In genomic region chr1:113972954-113973353, GRCh38 we compare ENCODE assay signal across 23 cellular contexts. TPM values are rescaled to one million over a fixed set of nuclear protein-coding genes. Genes with fewer than 3 reads are reported as not detected.
DNase-seq lines count a peak whose midpoint lies in the region; ATAC-seq lines count a peak whose summit lies in the region.
"Had no signal": no experiment of that assay in that cellular context is flagged by ENCODE, and none has a peak within 500 bp of the region (broad histone marks: within the 10 kb centered on the region; RNA-seq: fewer than 3 reads in every experiment).

No MANE protein-coding gene starts in this region.

- H3K4ac ChIP-seq in neuronal stem cell (ENCODE audit: low read length): no peak overlapping the region

- no peak overlapping the region for H2AK5ac ChIP-seq in neuronal stem cell (ENCODE audit: low read depth, low read length)

- no peak overlapping the region for H3K27ac ChIP-seq in neuronal stem cell (replicated peaks; ENCODE audit: low read length)

- ATAC-seq in activated naive CD8-positive, alpha-beta T cell treated with anti-CD3 and anti-CD28 coated beads, Interleukin-2, amount 50 U/mL, for 24 hours: no peak
- ATAC-seq in central memory CD8-positive, alpha-beta T cell (replicated peaks; ENCODE audit: extremely low read depth, poor library complexity, severe bottlenecking): no peak
- ATAC-seq: GM12878, GM23338, HepG2 had no signal

- no peak for DNase-seq in activated naive CD8-positive, alpha-beta T cell treated with anti-CD3 and anti-CD28 coated beads for 36 hours
- DNase-seq in activated naive CD8-positive, alpha-beta T cell treated with anti-CD3 and anti-CD28 coated beads, Interleukin-2, amount 50 U/mL, for 24 hours: no peak
- DNase-seq in central memory CD8-positive, alpha-beta T cell (ENCODE audit: low spot score in 2 of 2): no peak
- DNase-seq in neuronal stem cell (ENCODE audit: low spot score) (no peak), amygdala (lab: John Stamatoyannopoulos, UW) (no peak), NCI-H82 treated with DMSO at 0.1 percent for 48 hours (lab: John Stamatoyannopoulos, UW; ENCODE audit: unreplicated experiment) (no peak), NCI-H1417 treated with DMSO at 0.1 percent for 48 hours (lab: John Stamatoyannopoulos, UW) (no peak)
- DNase-seq: BE2C; CD8-positive, alpha-beta memory T cell; DMS53; EL; HCEC 1CT; KG1; MV-4-11; NCI-H1417; NCI-H187 treated with DMSO at 0.1 percent for 48 hours; NCI-H2227 treated with DMSO at 0.1 percent for 48 hours; NCI-H510A treated with DMSO at 0.1 percent for 48 hours; NCI-H82; SHP77 treated with DMSO at 0.1 percent for 48 hours had no signal

- peaks cover 46% of the 10 kb centered on the region for H3K4me1 Mint-ChIP-seq in activated naive CD8-positive, alpha-beta T cell treated with anti-CD3 and anti-CD28 coated beads for 36 hours
- peaks cover 35% of the 10 kb centered on the region for H3K4me1 Mint-ChIP-seq in activated naive CD8-positive, alpha-beta T cell treated with anti-CD3 and anti-CD28 coated beads, Interleukin-2, amount 50 U/mL, for 24 hours
- peaks cover 20% of the 10 kb centered on the region for H3K4me1 Mint-ChIP-seq in central memory CD8-positive, alpha-beta T cell

- no peak overlapping the region for H2BK5ac ChIP-seq in neuronal stem cell (ENCODE audit: low read length)

- H3K36me3 ChIP-seq in neuronal stem cell (replicated peaks in 1 of 2; ENCODE audit: control insufficient read depth in 2 of 2, insufficient read depth in 2 of 2, low read length in 2 of 2): peaks cover 24 to 72% of the 10 kb centered on the region in 2 donors

- H4K8ac ChIP-seq in neuronal stem cell (ENCODE audit: low read depth, low read length): no peak overlapping the region

- H4K91ac ChIP-seq in neuronal stem cell (ENCODE audit: low read depth, low read length, poor library complexity): peak overlapping the region; percentile 90

- H3K4me3 ChIP-seq in neuronal stem cell (ENCODE audit: low read length in 2 of 2): no peak overlapping the region
- H3K4me3 ChIP-seq: GM12878, GM23338 had no signal

- H3K79me1 ChIP-seq in neuronal stem cell (ENCODE audit: low read depth, low read length): no peaks in the 10 kb centered on the region

- no peak overlapping the region for H3K18ac ChIP-seq in neuronal stem cell (ENCODE audit: low read length)

- H2BK15ac ChIP-seq in neuronal stem cell (ENCODE audit: low read length): no peak overlapping the region

- H3K9me3 Mint-ChIP-seq in activated naive CD8-positive, alpha-beta T cell treated with anti-CD3 and anti-CD28 coated beads for 36 hours: no peaks in the 10 kb centered on the region
- no peaks in the 10 kb centered on the region for H3K9me3 Mint-ChIP-seq in activated naive CD8-positive, alpha-beta T cell treated with anti-CD3 and anti-CD28 coated beads, Interleukin-2, amount 50 U/mL, for 24 hours
- no peaks in the 10 kb centered on the region for H3K9me3 Mint-ChIP-seq in central memory CD8-positive, alpha-beta T cell
- H3K9me3 Mint-ChIP-seq: CD8-positive, alpha-beta memory T cell; GM23338 had no signal

- H3K27ac Mint-ChIP-seq in activated naive CD8-positive, alpha-beta T cell treated with anti-CD3 and anti-CD28 coated beads for 36 hours: peak overlapping the region; percentile 36
- no peak overlapping the region for H3K27ac Mint-ChIP-seq in activated naive CD8-positive, alpha-beta T cell treated with anti-CD3 and anti-CD28 coated beads, Interleukin-2, amount 50 U/mL, for 24 hours
- peak overlapping the region; percentile 77 for H3K27ac Mint-ChIP-seq in central memory CD8-positive, alpha-beta T cell (ENCODE audit: low read depth)
- H3K27ac Mint-ChIP-seq: GM23338 had no signal

- peak overlapping the region; percentile 65 for H3K9ac ChIP-seq in neuronal stem cell (ENCODE audit: low read depth, low read length, poor library complexity)

- no peak overlapping the region for H3K4me2 ChIP-seq in neuronal stem cell (ENCODE audit: insufficient read depth, low read length, poor library complexity, severe bottlenecking)
- H3K4me2 ChIP-seq: GM23338 had no signal

- no peak overlapping the region for H3K4me3 Mint-ChIP-seq in activated naive CD8-positive, alpha-beta T cell treated with anti-CD3 and anti-CD28 coated beads for 36 hours
- no peak overlapping the region for H3K4me3 Mint-ChIP-seq in activated naive CD8-positive, alpha-beta T cell treated with anti-CD3 and anti-CD28 coated beads, Interleukin-2, amount 50 U/mL, for 24 hours
- H3K4me3 Mint-ChIP-seq in central memory CD8-positive, alpha-beta T cell: no peak overlapping the region
- H3K4me3 Mint-ChIP-seq: GM23338 had no signal

- H3K9me3 ChIP-seq in neuronal stem cell (replicated peaks in 1 of 2; ENCODE audit: control insufficient read depth in 2 of 2, insufficient read depth in 1 of 2, low read depth in 1 of 2, low read length in 2 of 2): no peaks in the 10 kb centered on the region
- H3K9me3 ChIP-seq: BE2C had no signal

- H2AFZ ChIP-seq in neuronal stem cell (ENCODE audit: low read length): no peak overlapping the region
- H2AFZ ChIP-seq: GM23338 had no signal

- no peak overlapping the region for H3K14ac ChIP-seq in neuronal stem cell (ENCODE audit: low read length)

- peaks cover 6 to 28% of the 10 kb centered on the region in 2 donors for H3K4me1 ChIP-seq in neuronal stem cell (ENCODE audit: control insufficient read depth in 2 of 2, insufficient read depth in 1 of 2, low read depth in 1 of 2, low read length in 2 of 2)
- H3K4me1 ChIP-seq: BE2C had no signal

- H3K36me3 Mint-ChIP-seq in activated naive CD8-positive, alpha-beta T cell treated with anti-CD3 and anti-CD28 coated beads for 36 hours: peaks cover 42% of the 10 kb centered on the region
- peaks cover 50% of the 10 kb centered on the region for H3K36me3 Mint-ChIP-seq in activated naive CD8-positive, alpha-beta T cell treated with anti-CD3 and anti-CD28 coated beads, Interleukin-2, amount 50 U/mL, for 24 hours (ENCODE audit: low read depth)
- H3K36me3 Mint-ChIP-seq in central memory CD8-positive, alpha-beta T cell (ENCODE audit: insufficient read depth): peaks cover 64% of the 10 kb centered on the region

- peaks cover 0 to 2% (median 0%) of the 10 kb centered on the region in 3 experiments for H3K27me3 ChIP-seq in neuronal stem cell (ENCODE audit: control insufficient read depth in 3 of 3, insufficient read depth in 3 of 3, low read depth in 1 of 3, low read length in 3 of 3)
- H3K27me3 ChIP-seq: BE2C had no signal

- H3K27me3 Mint-ChIP-seq in activated naive CD8-positive, alpha-beta T cell treated with anti-CD3 and anti-CD28 coated beads for 36 hours: no peaks in the 10 kb centered on the region
- no peaks in the 10 kb centered on the region for H3K27me3 Mint-ChIP-seq in activated naive CD8-positive, alpha-beta T cell treated with anti-CD3 and anti-CD28 coated beads, Interleukin-2, amount 50 U/mL, for 24 hours
- no peaks in the 10 kb centered on the region for H3K27me3 Mint-ChIP-seq in central memory CD8-positive, alpha-beta T cell
- H3K27me3 Mint-ChIP-seq: CD8-positive, alpha-beta memory T cell had no signal

- H2BK12ac ChIP-seq in neuronal stem cell (ENCODE audit: low read length): no peak overlapping the region

- H2BK120ac ChIP-seq in neuronal stem cell (ENCODE audit: low read depth, low read length): no peak overlapping the region

- H3K23ac ChIP-seq in neuronal stem cell (ENCODE audit: low read depth, low read length, poor library complexity): no peak overlapping the region

- WGBS in neuronal stem cell (ENCODE audit: extremely low coverage in 2 of 2, insufficient read length in 2 of 2, insufficient replicate concordance in 1 of 2), 2 donors: no CpG with 5 or more reads among the region's 9 CpGs

RNA-seq across cellular contexts. Expression of gene OLFML3, which starts 6.3 kb away (rescaled TPM):
- under 1 TPM in 1 of 2 experiments, not detected in 1; 0.20 TPM for total RNA-seq in activated naive CD8-positive, alpha-beta T cell treated with anti-CD3 and anti-CD28 coated beads for 36 hours
- polyA plus RNA-seq in neuronal stem cell (2013, experiment 1 of 2): 10.1 TPM
- 9.4 TPM for polyA plus RNA-seq in neuronal stem cell (2013, experiment 2 of 2)
- total RNA-seq: GM12878 had no signal
- polyA plus RNA-seq: CD8-positive, alpha-beta memory T cell had no signal

RNA-seq across cellular contexts. Expression of gene HIPK1, which starts 43.8 kb away (rescaled TPM):
- 10 to 100 TPM; 41.1 to 45.7 TPM for total RNA-seq in activated naive CD8-positive, alpha-beta T cell treated with anti-CD3 and anti-CD28 coated beads for 36 hours
- polyA plus RNA-seq in neuronal stem cell (2013, experiment 1 of 2): 24.6 TPM
- 25.1 TPM for polyA plus RNA-seq in neuronal stem cell (2013, experiment 2 of 2)
